26 cellular contexts compared by ENCODE assay signal in genomic region chr6:80566361-80566760, GRCh38.
DNase-seq lines count a peak whose midpoint lies in the region; ATAC-seq lines count a peak whose summit lies in the region.
"Had no signal": no experiment of that assay in that cellular context is flagged by ENCODE, and none has a peak within 500 bp of the region (broad histone marks: within the 10 kb centered on the region; RNA-seq: fewer than 3 reads in every experiment).

No MANE protein-coding gene starts in this region.

- no peaks in the 10 kb centered on the region for H3K36me3 ChIP-seq in aorta (ENCODE audit: control insufficient read depth in 1 of 2, insufficient read depth in 2 of 2, low read length in 1 of 2)
- H3K36me3 ChIP-seq: gastrocnemius medialis, upper lobe of left lung had no signal

- no peak overlapping the region for H3K27ac ChIP-seq in aorta (ENCODE audit: low read depth in 1 of 2, low read length in 2 of 2)
- H3K27ac ChIP-seq: gastrocnemius medialis, upper lobe of left lung had no signal

- H3K9me3 ChIP-seq in aorta (ENCODE audit: control insufficient read depth, low read length) = no peaks in the 10 kb centered on the region
- H3K9me3 ChIP-seq: gastrocnemius medialis, upper lobe of left lung had no signal

- WGBS in aorta, 2 donors = 97% methylated on average over 1 of the region's 1 CpG

- no peak overlapping the region for H3K4me3 ChIP-seq in aorta (ENCODE audit: low read length in 2 of 2)
- H3K4me3 ChIP-seq: gastrocnemius medialis, smooth muscle cell, upper lobe of left lung had no signal

- no peaks in the 10 kb centered on the region for H3K4me1 ChIP-seq in aorta (ENCODE audit: control insufficient read depth in 1 of 2, insufficient read depth in 2 of 2, low read length in 2 of 2)
- H3K4me1 ChIP-seq: gastrocnemius medialis, upper lobe of left lung had no signal

- H3K27me3 ChIP-seq in aorta (ENCODE audit: control insufficient read depth in 1 of 2, insufficient read depth in 2 of 2, low read length in 1 of 2) = no peaks in the 10 kb centered on the region
- H3K27me3 ChIP-seq: gastrocnemius medialis, upper lobe of left lung had no signal

- ATAC-seq in GM18870 (IDR thresholded peaks at IDR 0.05; ENCODE audit: unreplicated experiment) (peak; percentile 61), GM21619 (IDR thresholded peaks at IDR 0.05; ENCODE audit: unreplicated experiment) (peak; percentile 65), HG02938 (IDR thresholded peaks at IDR 0.05; ENCODE audit: unreplicated experiment) (peak; percentile 81), GM21737 (IDR thresholded peaks at IDR 0.05; ENCODE audit: unreplicated experiment) (no peak), aorta (ENCODE audit: low FRiP score) (no peak)
- ATAC-seq: activated naive CD4-positive, alpha-beta T cell treated with anti-CD3 and anti-CD28 coated beads, Interleukin-2, amount 50 U/mL, for 72 hours; esophagus mucosa; gastrocnemius medialis had no signal

- DNase-seq in NCI-H526 treated with DMSO at 0.1 percent for 48 hours (lab: John Stamatoyannopoulos, UW) = peak; percentile 32
- no peak for DNase-seq in stimulated activated CD4-positive, alpha-beta T cell treated with anti-CD3 and anti-CD28 coated beads, Interleukin-4, amount 100 ng/mL, for 24 hours
- no peak for DNase-seq in effector CD4-positive, alpha-beta T cell
- DNase-seq in aorta = no peak
- DNase-seq: activated CD4-positive, alpha-beta T cell treated with anti-CD3 and anti-CD28 coated beads for 1 hour; CD4-positive, CD25-positive, alpha-beta regulatory T cell; DMS153; effector CD8-positive, alpha-beta T cell; gastrocnemius medialis; GDM1; H9; Kasumi-1; kidney glomerular epithelial cell; NCI-H1105; NCI-H2081; NCI-H524 treated with DMSO at 0.1 percent for 48 hours; occipital lobe; stimulated activated CD4-positive, alpha-beta T cell treated with anti-CD3 and anti-CD28 coated beads, Interleukin-4, amount 100 ng/mL, for 4 hours; upper lobe of left lung had no signal

- intact Hi-C loops in aorta (cut with DNase I) = no loop called here

Comparison
In these comparisons a context has a peak if more than half of its experiments do, and no peak if none do; other contexts are left out.
1. ATAC-seq: peak in GM18870 (single experiment), GM21619 (single experiment) and HG02938 (single experiment); none in GM21737 (single experiment) and aorta (single experiment).